ENCODE assay signal across 1 cellular context in genomic region chr14:22285991-22286390, GRCh38.
TF ChIP-seq lines count a peak whose summit lies in the region.

No MANE protein-coding gene starts in this region.

TF ChIP-seq in GM23338, 12 proteins besides CTCF, POLR2A, EP300 and RAD21 (continued from another document):
- TF ChIP-seq ETS1 (IDR thresholded peaks at IDR 0.05) (no peak), ZNF462 (CRISPR knock-in tag; IDR thresholded peaks at IDR 0.05) (no peak), ZNF331 (CRISPR knock-in tag; IDR thresholded peaks at IDR 0.05; ENCODE audit: low read depth) (no peak), STAT1 (IDR thresholded peaks at IDR 0.05; ENCODE audit: unreplicated experiment) (no peak), REST (IDR thresholded peaks at IDR 0.05; ENCODE audit: unreplicated experiment) (no peak), JUNB (IDR thresholded peaks at IDR 0.05; ENCODE audit: unreplicated experiment) (no peak), EZH2phosphoT487 (IDR thresholded peaks at IDR 0.05; ENCODE audit: unreplicated experiment) (no peak), ZNF114 (CRISPR knock-in tag; IDR thresholded peaks at IDR 0.05) (no peak), EZH2 (IDR thresholded peaks at IDR 0.05; ENCODE audit: low read depth, unreplicated experiment) (no peak), NANOG (IDR thresholded peaks at IDR 0.05; ENCODE audit: borderline replicate concordance) (no peak), POLR2AphosphoS5 (IDR thresholded peaks at IDR 0.05; ENCODE audit: low read depth) (no peak)
